In the genomic region with DNA sequence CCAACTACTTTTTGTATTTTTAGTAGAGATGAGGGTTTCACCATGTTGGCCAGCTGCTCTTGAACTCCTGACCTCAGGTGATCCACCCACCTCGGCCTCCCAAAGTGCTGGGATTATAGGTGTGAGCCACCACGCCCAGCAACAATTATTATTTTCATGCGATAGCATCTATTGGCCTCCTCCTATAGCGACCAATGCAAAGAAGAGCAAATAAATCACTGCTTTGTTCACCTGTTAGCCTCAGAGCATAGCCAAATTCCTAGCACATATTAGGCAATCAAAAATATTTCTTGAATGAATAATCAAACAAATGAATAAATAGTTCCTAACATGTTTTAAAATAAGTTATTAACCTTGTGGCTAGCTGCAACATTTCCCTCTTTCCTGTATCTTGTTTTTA, we compare ENCODE assay signal across 18 cellular contexts. TPM values are rescaled to one million over a fixed set of nuclear protein-coding genes. Genes with fewer than 3 reads are reported as not detected.
"Had no signal": no experiment of that assay in that cellular context is flagged by ENCODE, and none has a peak within 500 bp of the region (broad histone marks: within the 10 kb centered on the region; RNA-seq: fewer than 3 reads in every experiment).

No MANE protein-coding gene starts in this region.

- H3K4me1 ChIP-seq: prostate gland had no signal

- H3K27ac Mint-ChIP-seq: activated CD8-positive, alpha-beta T cell treated with anti-CD3 and anti-CD28 coated beads for 36 hours; activated naive CD8-positive, alpha-beta T cell treated with anti-CD3 and anti-CD28 coated beads for 36 hours; activated T-cell treated with anti-CD3 and anti-CD28 coated beads, Interleukin-2, amount 50 U/mL, for 72 hours; nephron; stimulated activated naive B cell treated with anti-CD40 and anti-IgM and Interleukin-4, amounts not matched to agents 10 μg/mL and 1 μg/mL and 100 μg/mL, for 72 hours had no signal

- H3K27me3 ChIP-seq: cardiac muscle cell, transverse colon had no signal

- H3K9me3 ChIP-seq: prostate gland, transverse colon had no signal

- H3K9me3 Mint-ChIP-seq: activated CD8-positive, alpha-beta T cell treated with anti-CD3 and anti-CD28 coated beads for 36 hours; activated T-cell treated with anti-CD3 and anti-CD28 coated beads, Interleukin-2, amount 50 U/mL, for 72 hours; nephron; stimulated activated naive B cell treated with anti-CD40 and anti-IgM and Interleukin-4, amounts not matched to agents 10 μg/mL and 1 μg/mL and 100 μg/mL, for 72 hours had no signal

- FAIRE-seq: colon, endothelial cell of umbilical vein had no signal

- H3K36me3 Mint-ChIP-seq: activated naive CD8-positive, alpha-beta T cell treated with anti-CD3 and anti-CD28 coated beads for 36 hours; stimulated activated naive B cell treated with anti-CD40 and anti-IgM and Interleukin-4, amounts not matched to agents 10 μg/mL and 1 μg/mL and 100 μg/mL, for 72 hours had no signal

- H3K36me3 ChIP-seq: cardiac muscle cell, prostate gland, transverse colon had no signal

- H3K4me3 Mint-ChIP-seq: activated CD8-positive, alpha-beta T cell treated with anti-CD3 and anti-CD28 coated beads for 36 hours; activated naive CD8-positive, alpha-beta T cell treated with anti-CD3 and anti-CD28 coated beads for 36 hours; activated T-cell treated with anti-CD3 and anti-CD28 coated beads, Interleukin-2, amount 50 U/mL, for 72 hours; nephron; stimulated activated naive B cell treated with anti-CD40 and anti-IgM and Interleukin-4, amounts not matched to agents 10 μg/mL and 1 μg/mL and 100 μg/mL, for 72 hours had no signal

- H3K27me3 Mint-ChIP-seq: activated CD8-positive, alpha-beta T cell treated with anti-CD3 and anti-CD28 coated beads for 36 hours; activated naive CD8-positive, alpha-beta T cell treated with anti-CD3 and anti-CD28 coated beads for 36 hours had no signal

- ATAC-seq: activated CD8-positive, alpha-beta T cell treated with anti-CD3 and anti-CD28 coated beads for 36 hours; activated T-cell treated with anti-CD3 and anti-CD28 coated beads, Interleukin-2, amount 50 U/mL, for 72 hours; left colon; sciatic nerve; stimulated activated naive B cell treated with anti-CD40 and anti-IgM and Interleukin-4, amounts not matched to agents 10 μg/mL and 1 μg/mL and 100 μg/mL, for 72 hours had no signal

- H3K4me3 ChIP-seq: cardiac muscle cell, prostate gland, transverse colon had no signal

- H3K27ac ChIP-seq: cardiac muscle cell, prostate gland had no signal

- DNase-seq: activated CD8-positive, alpha-beta memory T cell treated with anti-CD3 and anti-CD28 coated beads, Interleukin-2, amount 50 U/mL, for 4 hours; activated CD8-positive, alpha-beta T cell treated with anti-CD3 and anti-CD28 coated beads for 36 hours; activated gamma-delta T cell treated with Interleukin-2 at 50 U/mL for 16 hours; activated naive CD8-positive, alpha-beta T cell treated with anti-CD3 and anti-CD28 coated beads for 36 hours; activated T-cell treated with anti-CD3 and anti-CD28 coated beads, Interleukin-2, amount 50 U/mL, for 72 hours; anterior cingulate cortex; left colon; occipital lobe; stimulated activated CD4-positive, alpha-beta T cell treated with anti-CD3 and anti-CD28 coated beads, Interleukin-2, amount 100 ng/mL, for 24 hours; stimulated activated naive B cell treated with anti-CD40 and anti-IgM and Interleukin-4, amounts not matched to agents 10 μg/mL and 1 μg/mL and 100 μg/mL, for 72 hours; T1000; transverse colon had no signal

RNA-seq across cellular contexts. Expression of gene TNFSF10, which starts 36.8 kb away (rescaled TPM):
- total RNA-seq: cardiac muscle cell had no signal
- polyA plus RNA-seq: cardiac muscle cell had no signal
